ENCODE assay signal across 2 cellular contexts in genomic region chr4:76292730-76293129, GRCh38.
TF ChIP-seq lines count a peak whose summit lies in the region.

No MANE protein-coding gene starts in this region.

TF ChIP-seq in liver, 16 proteins besides CTCF, POLR2A, EP300 and RAD21:
- TF ChIP-seq YY1 (IDR thresholded peaks at IDR 0.05), result peak; percentile 65
- TF ChIP-seq, protein P1, sequence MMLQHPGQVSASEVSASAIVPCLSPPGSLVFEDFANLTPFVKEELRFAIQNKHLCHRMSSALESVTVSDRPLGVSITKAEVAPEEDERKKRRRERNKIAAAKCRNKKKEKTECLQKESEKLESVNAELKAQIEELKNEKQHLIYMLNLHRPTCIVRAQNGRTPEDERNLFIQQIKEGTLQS (IDR thresholded peaks at IDR 0.05), result no peak
- TF ChIP-seq, protein P2, sequence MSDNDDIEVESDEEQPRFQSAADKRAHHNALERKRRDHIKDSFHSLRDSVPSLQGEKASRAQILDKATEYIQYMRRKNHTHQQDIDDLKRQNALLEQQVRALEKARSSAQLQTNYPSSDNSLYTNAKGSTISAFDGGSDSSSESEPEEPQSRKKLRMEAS (IDR thresholded peaks at IDR 0.05), result peak; percentile 89
- peak; percentile 54 to 71 for TF ChIP-seq RXRA (IDR thresholded peaks at IDR 0.05)
- peak; percentile 42 for TF ChIP-seq FOXA2 (IDR thresholded peaks at IDR 0.05)
- TF ChIP-seq NR2F2 (IDR thresholded peaks at IDR 0.05), result no peak
- no peak for TF ChIP-seq TAF1 (conservative IDR thresholded peaks at IDR 0.05)
- peak; percentile 9 to 60 for TF ChIP-seq EGR1 (IDR thresholded peaks at IDR 0.05; ENCODE audit: low read depth in 2 of 2)
- TF ChIP-seq GABPA (IDR thresholded peaks at IDR 0.05 in 1 of 2, conservative IDR thresholded peaks at IDR 0.05 in 1 of 2), result no peak
- TF ChIP-seq FOXA1 (IDR thresholded peaks at IDR 0.05), result peak; percentile 17
- no peak for TF ChIP-seq REST (IDR thresholded peaks at IDR 0.05)
- peak; percentile 74 for TF ChIP-seq SP1 (IDR thresholded peaks at IDR 0.05)
- TF ChIP-seq, protein P3, sequence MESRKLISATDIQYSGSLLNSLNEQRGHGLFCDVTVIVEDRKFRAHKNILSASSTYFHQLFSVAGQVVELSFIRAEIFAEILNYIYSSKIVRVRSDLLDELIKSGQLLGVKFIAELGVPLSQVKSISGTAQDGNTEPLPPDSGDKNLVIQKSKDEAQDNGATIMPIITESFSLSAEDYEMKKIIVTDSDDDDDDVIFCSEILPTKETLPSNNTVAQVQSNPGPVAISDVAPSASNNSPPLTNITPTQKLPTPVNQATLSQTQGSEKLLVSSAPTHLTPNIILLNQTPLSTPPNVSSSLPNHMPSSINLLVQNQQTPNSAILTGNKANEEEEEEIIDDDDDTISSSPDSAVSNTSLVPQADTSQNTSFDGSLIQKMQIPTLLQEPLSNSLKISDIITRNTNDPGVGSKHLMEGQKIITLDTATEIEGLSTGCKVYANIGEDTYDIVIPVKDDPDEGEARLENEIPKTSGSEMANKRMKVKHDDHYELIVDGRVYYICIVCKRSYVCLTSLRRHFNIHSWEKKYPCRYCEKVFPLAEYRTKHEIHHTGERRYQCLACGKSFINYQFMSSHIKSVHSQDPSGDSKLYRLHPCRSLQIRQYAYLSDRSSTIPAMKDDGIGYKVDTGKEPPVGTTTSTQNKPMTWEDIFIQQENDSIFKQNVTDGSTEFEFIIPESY (IDR thresholded peaks at IDR 0.05), result peak; percentile 14
- no peak for TF ChIP-seq HNF4G (IDR thresholded peaks at IDR 0.05)
- peak; percentile 57 to 66 for TF ChIP-seq HNF4A (conservative IDR thresholded peaks at IDR 0.05)
- TF ChIP-seq JUND (IDR thresholded peaks at IDR 0.05), result peak in 1 of 2 donors; percentile 51

TF ChIP-seq in HepG2, 621 proteins besides CTCF, POLR2A, EP300 and RAD21:
- no peak for TF ChIP-seq KDM1A (CRISPR knock-in tag; IDR thresholded peaks at IDR 0.05)
- TF ChIP-seq MEF2D (CRISPR knock-in tag; IDR thresholded peaks at IDR 0.05), result no peak
- TF ChIP-seq DNMT3B (CRISPR knock-in tag; conservative IDR thresholded peaks at IDR 0.05), result no peak
- no peak for TF ChIP-seq ZFP82 (CRISPR knock-in tag; IDR thresholded peaks at IDR 0.05; ENCODE audit: borderline replicate concordance)
- TF ChIP-seq ZNF143 (CRISPR knock-in tag; IDR thresholded peaks at IDR 0.05), result no peak
- TF ChIP-seq SRSF4 (IDR thresholded peaks at IDR 0.05; ENCODE audit: low read depth, low read length, poor library complexity, severe bottlenecking), result no peak
- TF ChIP-seq SATB2 (CRISPR knock-in tag; IDR thresholded peaks at IDR 0.05), result no peak
- TF ChIP-seq FOXA3 (CRISPR knock-in tag; IDR thresholded peaks at IDR 0.05), result no peak
